In the genomic region with DNA sequence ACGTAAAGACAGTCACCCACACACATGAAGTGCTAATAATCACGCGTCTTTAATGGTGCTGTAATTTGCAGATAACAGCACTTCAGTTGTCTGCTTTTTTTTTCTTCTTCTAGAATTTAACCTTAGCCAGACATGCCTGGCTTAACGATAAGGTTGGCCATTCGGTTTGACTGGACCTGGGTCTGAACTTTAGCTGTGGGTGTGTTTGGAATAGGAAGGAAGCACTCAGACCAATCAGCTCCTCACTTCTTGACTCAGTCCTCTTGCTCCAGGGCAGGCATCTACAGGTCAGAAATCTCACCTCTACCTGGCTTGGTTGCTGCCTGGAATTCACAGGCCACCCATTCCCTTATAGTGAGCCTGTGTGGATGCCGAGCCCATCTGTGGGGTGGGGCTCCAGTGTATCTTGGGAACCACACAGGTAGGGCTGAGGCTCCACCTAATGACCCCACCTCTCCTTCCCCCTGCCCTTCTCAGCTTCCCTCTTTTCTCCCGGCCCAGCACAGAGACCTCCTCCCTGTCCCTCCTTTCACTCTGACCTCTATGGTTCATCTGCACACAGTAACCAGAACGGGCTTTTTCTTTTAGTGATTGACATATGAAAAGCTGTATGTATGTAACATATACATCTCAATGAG, we compare ENCODE assay signal across 1 cellular context.
TF ChIP-seq lines count a peak whose summit lies in the region.

No MANE protein-coding gene starts in this region.

TF ChIP-seq in H1, 55 proteins besides CTCF, POLR2A, EP300 and RAD21:
- TF ChIP-seq GTF2F1 (IDR thresholded peaks at IDR 0.05; ENCODE audit: borderline replicate concordance, low read depth, low read length) (no peak), KDM1A (IDR thresholded peaks at IDR 0.05; ENCODE audit: borderline replicate concordance, low read length) (no peak), ASH2L (IDR thresholded peaks at IDR 0.05; ENCODE audit: low read length) (no peak), JUN (IDR thresholded peaks at IDR 0.05; ENCODE audit: low read depth, low read length) (no peak), EGR1 (IDR thresholded peaks at IDR 0.05; ENCODE audit: borderline replicate concordance, low read depth, low read length) (no peak), TAF7 (optimal IDR thresholded peaks at IDR 0.05; ENCODE audit: borderline replicate concordance, low read depth, low read length) (no peak), TEAD4 (IDR thresholded peaks at IDR 0.05; ENCODE audit: low read depth, low read length) (no peak), RBBP5 (IDR thresholded peaks at IDR 0.05; ENCODE audit: borderline replicate concordance, low read depth, low read length) (no peak), FOSL1 (IDR thresholded peaks at IDR 0.05; ENCODE audit: insufficient read depth, low read depth, low read length) (no peak), EZH2 (IDR thresholded peaks at IDR 0.05; ENCODE audit: low read depth, low read length, severe bottlenecking) (no peak), HDAC2 (IDR thresholded peaks at IDR 0.05; ENCODE audit: borderline replicate concordance in 1 of 2, low read depth in 2 of 2, low read length in 2 of 2) (no peak), TCF12 (IDR thresholded peaks at IDR 0.05; ENCODE audit: low read depth, low read length) (no peak), SUZ12 (IDR thresholded peaks at IDR 0.05; ENCODE audit: low read length) (no peak)
- TF ChIP-seq, protein P1, sequence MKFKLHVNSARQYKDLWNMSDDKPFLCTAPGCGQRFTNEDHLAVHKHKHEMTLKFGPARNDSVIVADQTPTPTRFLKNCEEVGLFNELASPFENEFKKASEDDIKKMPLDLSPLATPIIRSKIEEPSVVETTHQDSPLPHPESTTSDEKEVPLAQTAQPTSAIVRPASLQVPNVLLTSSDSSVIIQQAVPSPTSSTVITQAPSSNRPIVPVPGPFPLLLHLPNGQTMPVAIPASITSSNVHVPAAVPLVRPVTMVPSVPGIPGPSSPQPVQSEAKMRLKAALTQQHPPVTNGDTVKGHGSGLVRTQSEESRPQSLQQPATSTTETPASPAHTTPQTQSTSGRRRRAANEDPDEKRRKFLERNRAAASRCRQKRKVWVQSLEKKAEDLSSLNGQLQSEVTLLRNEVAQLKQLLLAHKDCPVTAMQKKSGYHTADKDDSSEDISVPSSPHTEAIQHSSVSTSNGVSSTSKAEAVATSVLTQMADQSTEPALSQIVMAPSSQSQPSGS (IDR thresholded peaks at IDR 0.05; ENCODE audit: low read length), result no peak
- TF ChIP-seq, protein P2, sequence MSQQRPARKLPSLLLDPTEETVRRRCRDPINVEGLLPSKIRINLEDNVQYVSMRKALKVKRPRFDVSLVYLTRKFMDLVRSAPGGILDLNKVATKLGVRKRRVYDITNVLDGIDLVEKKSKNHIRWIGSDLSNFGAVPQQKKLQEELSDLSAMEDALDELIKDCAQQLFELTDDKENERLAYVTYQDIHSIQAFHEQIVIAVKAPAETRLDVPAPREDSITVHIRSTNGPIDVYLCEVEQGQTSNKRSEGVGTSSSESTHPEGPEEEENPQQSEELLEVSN (IDR thresholded peaks at IDR 0.05), result no peak
- TF ChIP-seq, protein P3, sequence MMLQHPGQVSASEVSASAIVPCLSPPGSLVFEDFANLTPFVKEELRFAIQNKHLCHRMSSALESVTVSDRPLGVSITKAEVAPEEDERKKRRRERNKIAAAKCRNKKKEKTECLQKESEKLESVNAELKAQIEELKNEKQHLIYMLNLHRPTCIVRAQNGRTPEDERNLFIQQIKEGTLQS (IDR thresholded peaks at IDR 0.05; ENCODE audit: insufficient read depth, low read depth, low read length), result no peak
